19 cellular contexts compared by ENCODE assay signal in the genomic region with DNA sequence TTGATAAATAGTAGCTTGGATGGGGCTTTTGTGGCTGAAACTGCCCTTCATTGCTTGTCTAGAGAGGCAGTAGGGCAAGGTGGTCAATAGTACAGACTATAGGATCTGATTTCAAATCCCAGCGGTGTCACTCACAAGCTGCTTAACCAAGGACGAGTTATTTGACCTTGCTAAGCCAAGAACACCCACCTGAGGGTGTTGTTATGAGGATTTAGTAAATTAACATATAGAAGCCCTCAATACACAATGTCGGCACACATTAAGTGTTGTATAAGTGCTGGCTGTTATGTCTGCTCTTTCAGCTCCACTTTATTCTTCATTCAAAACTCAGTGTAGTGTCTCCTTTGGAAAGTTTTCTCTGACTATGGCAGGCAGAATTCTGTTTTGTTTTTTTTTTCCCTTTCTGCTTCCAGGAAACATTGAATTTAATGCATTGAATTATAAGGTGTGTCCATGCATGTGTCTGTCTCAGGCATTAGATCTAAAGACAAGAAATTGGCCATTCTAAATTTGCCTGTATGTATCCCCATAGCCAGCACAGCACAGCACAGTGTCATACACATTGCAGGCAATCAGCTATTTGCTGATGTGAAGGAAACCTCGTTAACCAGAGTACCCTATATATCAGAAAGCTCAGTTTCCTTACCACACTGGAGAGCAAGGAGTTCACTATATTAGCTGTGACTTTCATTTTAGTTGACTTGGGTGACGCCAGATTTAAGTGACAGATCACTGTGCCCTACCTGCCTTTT.
DNase-seq lines count a peak whose midpoint lies in the region; ATAC-seq lines count a peak whose summit lies in the region.
"Had no signal": no experiment of that assay in that cellular context is flagged by ENCODE, and none has a peak within 500 bp of the region (broad histone marks: within the 10 kb centered on the region; RNA-seq: fewer than 3 reads in every experiment).

No MANE protein-coding gene starts in this region.

- H3K4me1 ChIP-seq in HUES48 (ENCODE audit: control insufficient read depth, insufficient read depth, low read length), result peaks cover 32% of the 10 kb centered on the region
- H3K4me1 ChIP-seq: Caco-2 had no signal

- intact Hi-C loops in activated CD4-positive, alpha-beta T cell treated with anti-CD3 and anti-CD28 coated beads, Interleukin-2, amount 10 ng/mL, durations not matched to agents 24 days and 14 days (cut with micrococcal nuclease), result no loop called here

- no peaks in the 10 kb centered on the region for H3K9me3 ChIP-seq in HUES48 (ENCODE audit: control insufficient read depth, insufficient read depth, low read length)
- H3K9me3 ChIP-seq: Caco-2, MG63 had no signal

- peak overlapping the region; percentile 22; the same call in 1 of the 2 replicates for H3K9ac ChIP-seq in HUES48 (ENCODE audit: low read depth, low read length)

- DNase-seq in NCI-H69 (lab: John Stamatoyannopoulos, UW) (peak; percentile 29), iPS DF 19.7 (ENCODE audit: low read depth, low spot score) (peak; percentile 45), NCI-H748 treated with DMSO at 0.1 percent for 48 hours (lab: John Stamatoyannopoulos, UW) (no peak), NCI-H2171 treated with DMSO at 0.1 percent for 48 hours (lab: John Stamatoyannopoulos, UW) (no peak)
- DNase-seq in activated CD4-positive, alpha-beta T cell treated with anti-CD3 and anti-CD28 coated beads, Interleukin-2, amount 10 ng/mL, durations not matched to agents 24 days and 14 days, result no peak
- DNase-seq: Caco-2; CD4-positive, CD25-positive, alpha-beta regulatory T cell; DMS153; HCEC 1CT; MG63; NCI-H1436; NCI-H1930; NCI-H2171; NCI-H524 treated with DMSO at 0.1 percent for 48 hours; PC-3; Right ventricle myocardium superior had no signal

- no peaks in the 10 kb centered on the region for H3K36me3 Mint-ChIP-seq in activated CD4-positive, alpha-beta T cell treated with anti-CD3 and anti-CD28 coated beads, Interleukin-2, amount 10 ng/mL, durations not matched to agents 24 days and 14 days (ENCODE audit: low read depth)
- H3K36me3 Mint-ChIP-seq: CD4-positive, CD25-positive, alpha-beta regulatory T cell had no signal

- H3K4me3 Mint-ChIP-seq in activated CD4-positive, alpha-beta T cell treated with anti-CD3 and anti-CD28 coated beads, Interleukin-2, amount 10 ng/mL, durations not matched to agents 24 days and 14 days, result no peak overlapping the region
- H3K4me3 Mint-ChIP-seq: CD4-positive, CD25-positive, alpha-beta regulatory T cell had no signal

- no peaks in the 10 kb centered on the region for H3K27me3 Mint-ChIP-seq in activated CD4-positive, alpha-beta T cell treated with anti-CD3 and anti-CD28 coated beads, Interleukin-2, amount 10 ng/mL, durations not matched to agents 24 days and 14 days
- H3K27me3 Mint-ChIP-seq: CD4-positive, CD25-positive, alpha-beta regulatory T cell had no signal

- ATAC-seq in HG02623 (IDR thresholded peaks at IDR 0.05; ENCODE audit: unreplicated experiment), result no peak
- ATAC-seq: K562, PC-3 had no signal

- no peaks in the 10 kb centered on the region for H3K27me3 ChIP-seq in HUES48 (ENCODE audit: control insufficient read depth, insufficient read depth, low read length)
- H3K27me3 ChIP-seq: MG63 had no signal

- peak overlapping the region; percentile 26 for H3K4me3 ChIP-seq in HUES48 (ENCODE audit: low read depth, low read length)
- H3K4me3 ChIP-seq: K562, MG63 had no signal

- no peaks in the 10 kb centered on the region for H3K9me3 Mint-ChIP-seq in activated CD4-positive, alpha-beta T cell treated with anti-CD3 and anti-CD28 coated beads, Interleukin-2, amount 10 ng/mL, durations not matched to agents 24 days and 14 days

- peak overlapping the region; percentile 66 for H3K27ac ChIP-seq in HUES48 (ENCODE audit: low read depth, low read length)

- H3K27ac Mint-ChIP-seq in activated CD4-positive, alpha-beta T cell treated with anti-CD3 and anti-CD28 coated beads, Interleukin-2, amount 10 ng/mL, durations not matched to agents 24 days and 14 days, result no peak overlapping the region

- H3K36me3 ChIP-seq in HUES48 (ENCODE audit: control insufficient read depth, insufficient read depth, low read length), result no peaks in the 10 kb centered on the region
- H3K36me3 ChIP-seq: MG63 had no signal

- no peaks in the 10 kb centered on the region for H3K4me1 Mint-ChIP-seq in activated CD4-positive, alpha-beta T cell treated with anti-CD3 and anti-CD28 coated beads, Interleukin-2, amount 10 ng/mL, durations not matched to agents 24 days and 14 days
- H3K4me1 Mint-ChIP-seq: CD4-positive, CD25-positive, alpha-beta regulatory T cell had no signal

Comparison
In these comparisons a context has a peak if more than half of its experiments do, and no peak if none do; other contexts are left out.
1. DNase-seq: peak in NCI-H69 (single experiment) and iPS DF 19.7 (single experiment); none in NCI-H748 treated with DMSO at 0.1 percent for 48 hours (single experiment), activated CD4-positive, alpha-beta T cell treated with anti-CD3 and anti-CD28 coated beads, Interleukin-2, amount 10 ng/mL, durations not matched to agents 24 days and 14 days (single experiment) and NCI-H2171 treated with DMSO at 0.1 percent for 48 hours (single experiment).